ENCODE assay signal across 30 cellular contexts in genomic region chr22:48901324-48901723, GRCh38.
"Had no signal": no experiment of that assay in that cellular context is flagged by ENCODE, and none has a peak within 500 bp of the region (broad histone marks: within the 10 kb centered on the region; RNA-seq: fewer than 3 reads in every experiment).

No MANE protein-coding gene starts in this region.

- ATAC-seq: activated T-cell treated with anti-CD3 and anti-CD28 coated beads, Interleukin-2, amount 50 U/mL, for 72 hours; Panc1; SK-N-SH treated with all-trans-retinoic acid at 6 μM for 48 hours had no signal

- H3K9me3 Mint-ChIP-seq: activated B cell treated with CpG ODN at 0.5 μM for 24 hours; activated CD4-positive, alpha-beta T cell treated with anti-CD3 and anti-CD28 coated beads, Interleukin-2, amount 10 ng/mL, durations not matched to agents 24 days and 14 days; activated T-cell treated with anti-CD3 and anti-CD28 coated beads, Interleukin-2, amount 50 U/mL, for 72 hours; activated T-helper 2 cell treated with anti-CD3 and anti-CD28 coated beads, Interferon-gamma antibody, Interleukin-2, Interleukin-4, amounts not matched to agents 10 μg/mL and 5 μg/mL and 100 μg/mL, durations not matched to agents 14 hours and 24 hours and 36 hours; T-helper 1 cell treated with Interleukin-12 subunit alpha and Interleukin-12 subunit beta and Interleukin-4 antibody, amounts not matched to agents 30 μg/mL and 1 μg/mL, for 36 hours had no signal

- H3K27ac ChIP-seq: cardiac muscle cell, SJSA1 had no signal

- H3K4me3 Mint-ChIP-seq: activated B cell treated with CpG ODN at 0.5 μM for 24 hours; activated CD4-positive, alpha-beta T cell treated with anti-CD3 and anti-CD28 coated beads, Interleukin-2, amount 10 ng/mL, durations not matched to agents 24 days and 14 days; activated naive CD8-positive, alpha-beta T cell; activated T-cell treated with anti-CD3 and anti-CD28 coated beads, Interleukin-2, amount 50 U/mL, for 72 hours; brain; IgD-negative memory B cell; T-helper 1 cell treated with Interleukin-12 subunit alpha and Interleukin-12 subunit beta and Interleukin-4 antibody, amounts not matched to agents 30 μg/mL and 1 μg/mL, for 36 hours had no signal

- H3K4me3 ChIP-seq: cardiac muscle cell, SJSA1 had no signal

- H3K27ac Mint-ChIP-seq: activated B cell treated with CpG ODN at 0.5 μM for 24 hours; activated CD4-positive, alpha-beta T cell treated with anti-CD3 and anti-CD28 coated beads, Interleukin-2, amount 10 ng/mL, durations not matched to agents 24 days and 14 days; activated naive CD8-positive, alpha-beta T cell; activated T-cell treated with anti-CD3 and anti-CD28 coated beads, Interleukin-2, amount 50 U/mL, for 72 hours; activated T-helper 2 cell treated with anti-CD3 and anti-CD28 coated beads, Interferon-gamma antibody, Interleukin-2, Interleukin-4, amounts not matched to agents 10 μg/mL and 5 μg/mL and 100 μg/mL, durations not matched to agents 14 hours and 24 hours and 36 hours; brain; IgD-negative memory B cell; T-helper 1 cell treated with Interleukin-12 subunit alpha and Interleukin-12 subunit beta and Interleukin-4 antibody, amounts not matched to agents 30 μg/mL and 1 μg/mL, for 36 hours had no signal

- DNase-seq: activated B cell treated with CpG ODN at 0.5 μM for 24 hours; activated CD4-positive, alpha-beta T cell treated with anti-CD3 and anti-CD28 coated beads for 1 hour; activated CD4-positive, alpha-beta T cell treated with anti-CD3 and anti-CD28 coated beads, Interleukin-2, amount 10 ng/mL, durations not matched to agents 24 days and 14 days; activated CD4-positive, alpha-beta T cell treated with anti-CD3 and anti-CD28 coated beads, Interleukin-2, amount 50 U/mL, for 48 hours; activated naive CD4-positive, alpha-beta T cell; activated T-cell treated with anti-CD3 and anti-CD28 coated beads for 4 hours; activated T-cell treated with anti-CD3 and anti-CD28 coated beads, Interleukin-2, amount 50 U/mL, for 72 hours; amygdala; KG1; NCI-H1048; NCI-H146; NCI-H187 treated with DMSO at 0.1 percent for 48 hours; NCI-H2081 treated with DMSO at 0.1 percent for 48 hours; NCI-H2171 treated with DMSO at 0.1 percent for 48 hours; NCI-H345; NCI-H510A treated with DMSO at 0.1 percent for 48 hours; NCI-H69; NK-92 treated with Interleukin-12 subunit alpha and Interleukin-12 subunit beta, amount 100 ng/mL, for 24 hours; OCI-M1; RPMI8226; SHP77 had no signal

- H3K36me3 Mint-ChIP-seq: activated naive CD8-positive, alpha-beta T cell; brain; IgD-negative memory B cell had no signal

- H3K27me3 Mint-ChIP-seq: activated B cell treated with CpG ODN at 0.5 μM for 24 hours; activated CD4-positive, alpha-beta T cell treated with anti-CD3 and anti-CD28 coated beads, Interleukin-2, amount 10 ng/mL, durations not matched to agents 24 days and 14 days; IgD-negative memory B cell had no signal

- H3K36me3 ChIP-seq: cardiac muscle cell, SJSA1 had no signal

- H3K27me3 ChIP-seq: cardiac muscle cell, SJSA1 had no signal

- H3K4me1 Mint-ChIP-seq: activated B cell treated with CpG ODN at 0.5 μM for 24 hours; activated CD4-positive, alpha-beta T cell treated with anti-CD3 and anti-CD28 coated beads, Interleukin-2, amount 10 ng/mL, durations not matched to agents 24 days and 14 days; IgD-negative memory B cell had no signal
